In genomic region chr3:56260262-56260661, GRCh38 we compare ENCODE assay signal across 28 cellular contexts.
"Had no signal": no experiment of that assay in that cellular context is flagged by ENCODE, and none has a peak within 500 bp of the region (broad histone marks: within the 10 kb centered on the region; RNA-seq: fewer than 3 reads in every experiment).

No MANE protein-coding gene starts in this region.

- H3K27ac Mint-ChIP-seq: dendritic cell treated with granulocyte-macrophage colony-stimulating factor and Interleukin-4, amounts not matched to agents 40 ng/mL and 50 ng/mL, for 4 days; memory B cell; naive B cell; natural killer cell treated with Interleukin-12 subunit alpha and Interleukin-12 subunit beta and Interleukin-15 and Interleukin-18, amount 100 ng/mL, for 72 hours; stimulated activated memory B cell treated with anti-CD40 and anti-IgM and Interleukin-4, amounts not matched to agents 10 μg/mL and 1 μg/mL and 100 μg/mL, for 72 hours; stimulated activated naive CD8-positive, alpha-beta T cell treated with anti-CD3 and anti-CD28 coated beads, Interleukin-15, Interleukin-2, amounts not matched to agents 100 ng/mL and 50 ng/mL, for 24 hours had no signal

- H3K4me1 Mint-ChIP-seq: memory B cell; naive B cell; neural crest cell; stimulated activated memory B cell treated with anti-CD40 and anti-IgM and Interleukin-4, amounts not matched to agents 10 μg/mL and 1 μg/mL and 100 μg/mL, for 72 hours had no signal

- H3K9me3 ChIP-seq: esophagus muscularis mucosa, gastroesophageal sphincter, mucosa of descending colon, ovary, sigmoid colon, thoracic aorta, tibial nerve, upper lobe of left lung had no signal

- H3K4me1 ChIP-seq: esophagus muscularis mucosa, foreskin keratinocyte, gastroesophageal sphincter, heart left ventricle, psoas muscle, sigmoid colon, tibial nerve, upper lobe of left lung had no signal

- ATAC-seq: foreskin keratinocyte; gastroesophageal sphincter; heart left ventricle; left lobe of liver; mucosa of descending colon; psoas muscle; right cardiac atrium; stimulated activated memory B cell treated with anti-CD40 and anti-IgM and Interleukin-4, amounts not matched to agents 10 μg/mL and 1 μg/mL and 100 μg/mL, for 72 hours had no signal

- H2AFZ ChIP-seq: hepatocyte had no signal

- H3K27me3 ChIP-seq: esophagus muscularis mucosa, foreskin keratinocyte, gastroesophageal sphincter, heart left ventricle, hepatocyte, ovary, sigmoid colon, tibial nerve, upper lobe of left lung had no signal

- H3K27ac ChIP-seq: esophagus muscularis mucosa, foreskin keratinocyte, gastroesophageal sphincter, heart left ventricle, hepatocyte, ovary, psoas muscle, sigmoid colon, thoracic aorta, tibial nerve, upper lobe of left lung had no signal

- H3K4me2 ChIP-seq: hepatocyte had no signal

- H3K36me3 Mint-ChIP-seq: memory B cell; natural killer cell treated with Interleukin-12 subunit alpha and Interleukin-12 subunit beta and Interleukin-15 and Interleukin-18, amount 100 ng/mL, for 72 hours; stimulated activated memory B cell treated with anti-CD40 and anti-IgM and Interleukin-4, amounts not matched to agents 10 μg/mL and 1 μg/mL and 100 μg/mL, for 72 hours had no signal

- H3K36me3 ChIP-seq: esophagus muscularis mucosa, gastroesophageal sphincter, heart left ventricle, ovary, sigmoid colon, thoracic aorta, tibial nerve, upper lobe of left lung had no signal

- H3K4me3 ChIP-seq: esophagus muscularis mucosa, gastroesophageal sphincter, heart left ventricle, hepatocyte, lung, mucosa of descending colon, ovary, psoas muscle, sigmoid colon, thoracic aorta, tibial nerve, upper lobe of left lung had no signal

- DNase-seq: cerebellar nuclear complex; effector CD8-positive, alpha-beta T cell; foreskin keratinocyte; heart left ventricle; kidney; mucosa of descending colon; naive B cell; ovary; posterior cingulate gyrus; psoas muscle; right cardiac atrium; sigmoid colon; stimulated activated CD4-positive, alpha-beta T cell treated with anti-CD3 and anti-CD28 coated beads, Interleukin-2, amount 100 ng/mL, for 24 hours; stimulated activated CD4-positive, alpha-beta T cell treated with anti-CD3 and anti-CD28 coated beads, Interleukin-4, amount 100 ng/mL, for 4 hours; upper lobe of left lung had no signal

- H3K4me3 Mint-ChIP-seq: dendritic cell treated with granulocyte-macrophage colony-stimulating factor and Interleukin-4, amounts not matched to agents 40 ng/mL and 50 ng/mL, for 4 days; memory B cell; naive B cell; natural killer cell treated with Interleukin-12 subunit alpha and Interleukin-12 subunit beta and Interleukin-15 and Interleukin-18, amount 100 ng/mL, for 72 hours; neural crest cell; stimulated activated memory B cell treated with anti-CD40 and anti-IgM and Interleukin-4, amounts not matched to agents 10 μg/mL and 1 μg/mL and 100 μg/mL, for 72 hours; stimulated activated naive CD8-positive, alpha-beta T cell treated with anti-CD3 and anti-CD28 coated beads, Interleukin-15, Interleukin-2, amounts not matched to agents 100 ng/mL and 50 ng/mL, for 24 hours had no signal

- H3K9me3 Mint-ChIP-seq: stimulated activated naive CD8-positive, alpha-beta T cell treated with anti-CD3 and anti-CD28 coated beads, Interleukin-15, Interleukin-2, amounts not matched to agents 100 ng/mL and 50 ng/mL, for 24 hours had no signal

- H3K27me3 Mint-ChIP-seq: stimulated activated naive CD8-positive, alpha-beta T cell treated with anti-CD3 and anti-CD28 coated beads, Interleukin-15, Interleukin-2, amounts not matched to agents 100 ng/mL and 50 ng/mL, for 24 hours had no signal

- H3K79me2 ChIP-seq: hepatocyte had no signal
